14 cellular contexts compared by ENCODE assay signal in the genomic region with DNA sequence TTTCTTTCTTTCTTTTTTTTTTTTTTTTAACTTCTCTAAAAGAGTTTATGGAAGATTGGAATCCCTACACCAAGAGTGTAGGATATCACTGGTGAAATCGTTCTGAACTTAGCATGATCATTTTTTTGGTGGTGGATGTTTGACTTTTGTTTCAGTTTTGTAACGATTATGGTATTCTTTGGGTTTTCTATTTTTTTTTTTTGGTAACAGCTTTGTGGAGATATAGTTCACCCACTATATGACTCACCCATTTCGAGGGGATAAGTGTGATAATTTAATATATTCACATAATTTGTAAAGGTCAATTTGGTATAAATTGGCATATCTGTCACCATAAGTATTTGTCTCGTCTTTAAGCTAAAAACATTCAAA. TPM values are rescaled to one million over a fixed set of nuclear protein-coding genes. Genes with fewer than 3 reads are reported as not detected.
DNase-seq lines count a peak whose midpoint lies in the region; ATAC-seq and TF ChIP-seq lines count a peak whose summit lies in the region.
"Had no signal": no experiment of that assay in that cellular context is flagged by ENCODE, and none has a peak within 500 bp of the region (broad histone marks: within the 10 kb centered on the region; RNA-seq: fewer than 3 reads in every experiment).

No MANE protein-coding gene starts in this region.

- H2AK5ac ChIP-seq in trophoblast cell (ENCODE audit: low read length), result no peak overlapping the region

- no peak overlapping the region for H4K8ac ChIP-seq in trophoblast cell (ENCODE audit: low read depth, low read length)

- H3K9ac ChIP-seq in BLaER1 (no peak overlapping the region), trophoblast cell (ENCODE audit: low read length) (no peak overlapping the region)

- TF ChIP-seq CTCF in GM06990 (IDR thresholded peaks at IDR 0.05; ENCODE audit: insufficient read depth, low read length, poor library complexity, severe bottlenecking), result no peak

- no peaks in the 10 kb centered on the region for H3K27me3 ChIP-seq in BLaER1
- no peaks in the 10 kb centered on the region for H3K27me3 ChIP-seq in GM06990 (replicated peaks; ENCODE audit: control insufficient read depth, insufficient read depth, low read length)
- no peaks in the 10 kb centered on the region for H3K27me3 ChIP-seq in trophoblast cell (ENCODE audit: insufficient read depth, low read length)
- H3K27me3 ChIP-seq: thyroid gland had no signal

- H2BK12ac ChIP-seq in trophoblast cell (ENCODE audit: low read length), result no peak overlapping the region

- H3K4me1 Mint-ChIP-seq in naive thymus-derived CD8-positive, alpha-beta T cell, result peaks cover 27 to 49% (median 35%) of the 10 kb centered on the region in 4 donors

- peaks cover 15% of the 10 kb centered on the region for H3K4me1 ChIP-seq in BLaER1
- H3K4me1 ChIP-seq in trophoblast cell (ENCODE audit: control insufficient read depth in 1 of 2, insufficient read depth in 2 of 2, low read length in 2 of 2), result no peaks in the 10 kb centered on the region

- peaks cover 45% of the 10 kb centered on the region for H3K9me3 ChIP-seq in BLaER1
- H3K9me3 ChIP-seq in trophoblast cell (ENCODE audit: insufficient read depth, low read depth, low read length), result peaks cover 4% of the 10 kb centered on the region
- H3K9me3 ChIP-seq: thyroid gland had no signal

- no CpG with 5 or more reads among the region's 4 CpGs for WGBS in trophoblast cell (ENCODE audit: extremely low coverage, insufficient coverage, insufficient read length)

- no peak overlapping the region for H3K4ac ChIP-seq in trophoblast cell (ENCODE audit: low read depth, low read length)

- peak overlapping the region; percentile 70 to 87 (median 82) for H3K4me3 Mint-ChIP-seq in naive thymus-derived CD8-positive, alpha-beta T cell

- peak overlapping the region; percentile 49 to 94 for H3K27ac Mint-ChIP-seq in activated naive CD4-positive, alpha-beta T cell treated with anti-CD3 and anti-CD28 coated beads, Interleukin-2, amount 50 U/mL, for 72 hours
- H3K27ac Mint-ChIP-seq in naive thymus-derived CD8-positive, alpha-beta T cell, result peak overlapping the region; percentile 13 to 92 (median 83)
- H3K27ac Mint-ChIP-seq: progenitor cell of endocrine pancreas had no signal

- H4K20me1 ChIP-seq in BLaER1, result peaks cover 5% of the 10 kb centered on the region; the same call in 1 of the 2 replicates

- H3K18ac ChIP-seq in trophoblast cell (ENCODE audit: low read length), result no peak overlapping the region

- no peak overlapping the region for H3K14ac ChIP-seq in trophoblast cell (ENCODE audit: low read length)

- no peak overlapping the region for H4K91ac ChIP-seq in trophoblast cell (ENCODE audit: low read depth, low read length)

- H3K36me3 Mint-ChIP-seq in activated naive CD4-positive, alpha-beta T cell treated with anti-CD3 and anti-CD28 coated beads, Interleukin-2, amount 50 U/mL, for 72 hours, result peaks cover 12 to 53% of the 10 kb centered on the region in 2 donors
- H3K36me3 Mint-ChIP-seq in naive thymus-derived CD8-positive, alpha-beta T cell, result peaks cover 4 to 27% (median 20%) of the 10 kb centered on the region in 3 donors

- H3K4me2 ChIP-seq in BLaER1 (peak overlapping the region; percentile 83), trophoblast cell (ENCODE audit: low read length) (no peak overlapping the region)

- H2BK120ac ChIP-seq in trophoblast cell (ENCODE audit: insufficient read depth, low read length, poor library complexity), result no peak overlapping the region

- H2BK5ac ChIP-seq in trophoblast cell (ENCODE audit: low read depth, low read length, poor library complexity), result no peak overlapping the region

- no peak overlapping the region for H2AFZ ChIP-seq in trophoblast cell (ENCODE audit: insufficient read depth, low read length, poor library complexity)

- POLR2A ChIA-PET in naive thymus-derived CD8-positive, alpha-beta T cell (lab: Charles Lee), result interaction anchor here (0.7 to 2.4 kb wide), 3 partner anchors 9 to 45 kb away, joined by 3 to 9 read pairs (median 5); no protein-coding TSS in a partner anchor

- H3K27me3 Mint-ChIP-seq in naive thymus-derived CD8-positive, alpha-beta T cell, result no peaks in the 10 kb centered on the region
- H3K27me3 Mint-ChIP-seq: progenitor cell of endocrine pancreas had no signal

- H3K27ac ChIP-seq in BLaER1, result no peak overlapping the region
- no peak overlapping the region for H3K27ac ChIP-seq in trophoblast cell (ENCODE audit: low read depth, low read length)

- ATAC-seq in activated naive CD4-positive, alpha-beta T cell treated with anti-CD3 and anti-CD28 coated beads, Interleukin-2, amount 50 U/mL, for 72 hours, result peak; percentile 16 to 33
- peak; percentile 26 to 41 for ATAC-seq in naive thymus-derived CD8-positive, alpha-beta T cell

- H3K23ac ChIP-seq in trophoblast cell (ENCODE audit: low read length), result no peak overlapping the region

- H3K9me3 Mint-ChIP-seq in activated naive CD4-positive, alpha-beta T cell treated with anti-CD3 and anti-CD28 coated beads, Interleukin-2, amount 50 U/mL, for 72 hours, result no peaks in the 10 kb centered on the region
- H3K9me3 Mint-ChIP-seq in naive thymus-derived CD8-positive, alpha-beta T cell, result peaks cover 0 to 3% (median 0%) of the 10 kb centered on the region in 9 donors

- H3K4me3 ChIP-seq in BLaER1 (peak overlapping the region; percentile 8; the same call in 1 of the 2 replicates), GM06990 (replicated peaks; ENCODE audit: low read depth, low read length) (peak overlapping the region; percentile 47), trophoblast cell (ENCODE audit: low read depth, low read length) (no peak overlapping the region)
- H3K4me3 ChIP-seq: thyroid gland had no signal

- H3K79me2 ChIP-seq in trophoblast cell (ENCODE audit: control insufficient read depth, insufficient read depth, low read length, poor library complexity), result no peaks in the 10 kb centered on the region

- H4K12ac ChIP-seq in trophoblast cell (ENCODE audit: low read depth, low read length), result no peak overlapping the region

- H3K36me3 ChIP-seq in BLaER1 (peaks cover 43% of the 10 kb centered on the region), GM06990 (ENCODE audit: control insufficient read depth, insufficient read depth, low read length) (peaks cover 2% of the 10 kb centered on the region), trophoblast cell (ENCODE audit: control insufficient read depth in 1 of 2, insufficient read depth in 2 of 2, low read length in 2 of 2) (no peaks in the 10 kb centered on the region)
- H3K36me3 ChIP-seq: thyroid gland had no signal

- no peak for DNase-seq in GM06990 (ENCODE audit: extremely low read depth, insufficient read length)
- no peak for DNase-seq in activated naive CD4-positive, alpha-beta T cell treated with anti-CD3 and anti-CD28 coated beads, Interleukin-2, amount 50 U/mL, for 72 hours (ENCODE audit: low spot score in 2 of 2)
- DNase-seq in naive thymus-derived CD8-positive, alpha-beta T cell, result no peak
- no peak for DNase-seq in UCSD-AML1 (lab: John Stamatoyannopoulos, UW; ENCODE audit: unreplicated experiment)
- DNase-seq in activated gamma-delta T cell (lab: John Stamatoyannopoulos, UW), result no peak
- DNase-seq in HCEC 1CT, result no peak
- DNase-seq in trophoblast cell, result no peak
- DNase-seq: amygdala, glutamatergic neuron, kidney, NCI-H69, thyroid gland had no signal

- H3K79me1 ChIP-seq in trophoblast cell (ENCODE audit: low read length), result no peaks in the 10 kb centered on the region

RNA-seq across cellular contexts. Expression of gene AGPAT3, which starts 29.2 kb away (rescaled TPM):
- total RNA-seq in activated naive CD4-positive, alpha-beta T cell treated with anti-CD3 and anti-CD28 coated beads, Interleukin-2, amount 50 U/mL, for 72 hours, result 100 to 1,000 TPM in 1 of 2 donors, 10 to 100 TPM in 1; 21.2 to 109 TPM
- 10 to 100 TPM; 59.0 TPM for total RNA-seq in naive thymus-derived CD8-positive, alpha-beta T cell
- polyA plus RNA-seq in naive thymus-derived CD8-positive, alpha-beta T cell, result 10 to 100 TPM; 10.9 to 18.0 (median 13.2) TPM
- 9.7 and 10.3 TPM in 2 replicates for polyA plus RNA-seq in trophoblast cell (2013)
